Comparison of ENCODE assay signal across 10 cellular contexts in the genomic region with DNA sequence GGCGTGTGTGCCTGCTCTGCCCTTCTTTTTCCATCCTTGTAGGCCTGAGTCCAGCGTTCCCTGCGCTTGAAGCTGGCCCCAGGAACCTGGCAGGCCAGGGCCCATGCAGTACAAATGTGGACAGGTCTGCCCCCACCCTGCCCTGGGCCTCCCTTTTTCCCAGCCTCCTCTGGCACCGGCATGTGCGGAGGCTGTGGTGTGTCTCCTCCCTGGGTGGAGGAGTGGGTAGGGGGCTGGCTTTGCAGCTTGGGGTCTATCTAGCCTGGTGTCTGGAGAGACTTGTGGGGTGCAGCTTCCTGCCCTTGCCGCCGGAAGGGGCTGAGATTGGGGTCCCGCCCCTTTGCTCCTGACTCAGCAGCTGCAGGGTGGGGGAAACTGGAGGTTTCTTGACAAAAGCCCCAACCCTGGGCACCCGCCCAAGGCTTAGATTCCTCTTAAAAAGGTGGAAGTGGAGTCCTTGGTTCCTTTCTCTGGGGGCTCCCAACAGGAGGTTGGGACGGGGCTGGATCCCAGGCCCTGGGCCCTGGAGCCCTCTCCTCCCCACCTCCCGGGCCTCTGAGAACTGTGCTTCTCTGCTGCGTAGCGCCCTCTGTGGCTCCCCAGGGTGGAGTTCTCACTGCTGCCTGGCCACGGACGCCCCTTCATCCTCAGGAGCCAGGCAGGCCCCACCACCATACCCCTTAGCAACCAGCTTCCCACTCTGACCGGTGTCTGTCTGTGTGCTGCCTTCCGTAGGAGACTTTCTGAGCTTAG. TPM values are rescaled to one million over a fixed set of nuclear protein-coding genes. Genes with fewer than 3 reads are reported as not detected.
DNase-seq lines count a peak whose midpoint lies in the region; ATAC-seq and TF ChIP-seq lines count a peak whose summit lies in the region.
"Had no signal": no experiment of that assay in that cellular context is flagged by ENCODE, and none has a peak within 500 bp of the region (broad histone marks: within the 10 kb centered on the region; RNA-seq: fewer than 3 reads in every experiment).

No MANE protein-coding gene starts in this region.

- H3K27ac ChIP-seq in thoracic aorta, result peak overlapping the region in 1 of 2 donors; percentile 28

- peak; percentile 36 for DNase-seq in activated CD4-positive, alpha-beta T cell treated with anti-CD3 and anti-CD28 coated beads for 48 hours
- DNase-seq in activated CD4-positive, alpha-beta T cell treated with anti-CD3 and anti-CD28 coated beads, Interleukin-2, amount 50 U/mL, for 48 hours, result no peak
- peak; percentile 50 for DNase-seq in activated naive CD8-positive, alpha-beta T cell treated with anti-CD3 and anti-CD28 coated beads for 36 hours
- peak in 2 of 3 donors; percentile 16 to 43 for DNase-seq in immature natural killer cell
- DNase-seq in thoracic aorta (ENCODE audit: low spot score), result no peak
- DNase-seq in glutamatergic neuron, result no peak
- DNase-seq in effector CD4-positive, alpha-beta T cell, result no peak
- DNase-seq: RPMI8226; stimulated activated naive B cell treated with anti-CD40 and anti-IgM and Interleukin-4, amounts not matched to agents 10 μg/mL and 1 μg/mL and 100 μg/mL, for 72 hours had no signal

- H3K27ac Mint-ChIP-seq in activated naive CD8-positive, alpha-beta T cell treated with anti-CD3 and anti-CD28 coated beads for 36 hours, result peak overlapping the region; percentile 71
- H3K27ac Mint-ChIP-seq in immature natural killer cell (peak overlapping the region in 2 of 6 donors; percentile 45 to 86), glutamatergic neuron (ENCODE audit: unreplicated experiment) (no peak overlapping the region)
- H3K27ac Mint-ChIP-seq: stimulated activated naive B cell treated with anti-CD40 and anti-IgM and Interleukin-4, amounts not matched to agents 10 μg/mL and 1 μg/mL and 100 μg/mL, for 72 hours had no signal

- H3K27me3 Mint-ChIP-seq in activated naive CD8-positive, alpha-beta T cell treated with anti-CD3 and anti-CD28 coated beads for 36 hours, result no peaks in the 10 kb centered on the region
- H3K27me3 Mint-ChIP-seq in immature natural killer cell (ENCODE audit: low read depth in 3 of 3) (peaks cover 0 to 7% (median 0%) of the 10 kb centered on the region in 3 donors), glutamatergic neuron (ENCODE audit: unreplicated experiment) (peaks cover 8% of the 10 kb centered on the region)

- H3K4me3 Mint-ChIP-seq in activated naive CD8-positive, alpha-beta T cell treated with anti-CD3 and anti-CD28 coated beads for 36 hours, result peak overlapping the region; percentile 30
- peak overlapping the region in 3 of 5 donors; percentile 23 to 67 (median 63) for H3K4me3 Mint-ChIP-seq in immature natural killer cell
- no peak overlapping the region for H3K4me3 Mint-ChIP-seq in glutamatergic neuron (ENCODE audit: unreplicated experiment)
- H3K4me3 Mint-ChIP-seq: stimulated activated naive B cell treated with anti-CD40 and anti-IgM and Interleukin-4, amounts not matched to agents 10 μg/mL and 1 μg/mL and 100 μg/mL, for 72 hours had no signal

- no peaks in the 10 kb centered on the region for H3K27me3 ChIP-seq in thoracic aorta (replicated peaks; ENCODE audit: insufficient read depth)

- H3K4me1 ChIP-seq in thoracic aorta (ENCODE audit: control insufficient read depth in 1 of 2, low read depth in 2 of 2), result peaks cover 62 to 99% of the 10 kb centered on the region in 2 donors

- no peak for ATAC-seq in thoracic aorta (ENCODE audit: insufficient number of reproducible peaks, low FRiP score, low read depth)
- no peak for ATAC-seq in GM18867 (IDR thresholded peaks at IDR 0.05; ENCODE audit: unreplicated experiment)

- H3K36me3 Mint-ChIP-seq in activated naive CD8-positive, alpha-beta T cell treated with anti-CD3 and anti-CD28 coated beads for 36 hours, result no peaks in the 10 kb centered on the region
- no peaks in the 10 kb centered on the region for H3K36me3 Mint-ChIP-seq in immature natural killer cell
- H3K36me3 Mint-ChIP-seq in glutamatergic neuron (ENCODE audit: unreplicated experiment), result no peaks in the 10 kb centered on the region
- H3K36me3 Mint-ChIP-seq: stimulated activated naive B cell treated with anti-CD40 and anti-IgM and Interleukin-4, amounts not matched to agents 10 μg/mL and 1 μg/mL and 100 μg/mL, for 72 hours had no signal

- no peaks in the 10 kb centered on the region for H3K9me3 ChIP-seq in thoracic aorta

- H3K4me1 Mint-ChIP-seq in activated naive CD8-positive, alpha-beta T cell treated with anti-CD3 and anti-CD28 coated beads for 36 hours, result peaks cover 8% of the 10 kb centered on the region
- H3K4me1 Mint-ChIP-seq in immature natural killer cell (peaks cover 9 to 29% of the 10 kb centered on the region in 2 donors), glutamatergic neuron (ENCODE audit: low read depth, unreplicated experiment) (peaks cover 18% of the 10 kb centered on the region)

- H3K36me3 ChIP-seq in thoracic aorta, result no peaks in the 10 kb centered on the region

- peak overlapping the region; percentile 17 for H3K4me3 ChIP-seq in thoracic aorta

- TF ChIP-seq CTCF in thoracic aorta (IDR thresholded peaks at IDR 0.05) (no peak), glutamatergic neuron (IDR thresholded peaks at IDR 0.05; ENCODE audit: partially characterized antibody, unreplicated experiment) (no peak)

- H3K9me3 Mint-ChIP-seq in activated naive CD8-positive, alpha-beta T cell treated with anti-CD3 and anti-CD28 coated beads for 36 hours, result no peaks in the 10 kb centered on the region
- H3K9me3 Mint-ChIP-seq in immature natural killer cell, result no peaks in the 10 kb centered on the region
- peaks cover 3% of the 10 kb centered on the region for H3K9me3 Mint-ChIP-seq in glutamatergic neuron (ENCODE audit: unreplicated experiment)
- H3K9me3 Mint-ChIP-seq: stimulated activated naive B cell treated with anti-CD40 and anti-IgM and Interleukin-4, amounts not matched to agents 10 μg/mL and 1 μg/mL and 100 μg/mL, for 72 hours had no signal

RNA-seq across cellular contexts. Expression of a gene that starts 18.0 kb away (rescaled TPM):
- 10 to 100 TPM; 11.0 to 11.4 TPM for total RNA-seq in activated naive CD8-positive, alpha-beta T cell treated with anti-CD3 and anti-CD28 coated beads for 36 hours
- 1 to 10 TPM; 1.0 to 4.4 (median 1.9) TPM for polyA plus RNA-seq in immature natural killer cell
- total RNA-seq in thoracic aorta, result 10 to 100 TPM; 45.4 to 58.1 TPM
- 20.5 TPM for total RNA-seq in glutamatergic neuron (ENCODE audit: unreplicated experiment)

Comparison
In these comparisons a context has a peak if more than half of its experiments do, and no peak if none do; other contexts are left out.
1. DNase-seq: peak in activated CD4-positive, alpha-beta T cell treated with anti-CD3 and anti-CD28 coated beads for 48 hours (single experiment), activated naive CD8-positive, alpha-beta T cell treated with anti-CD3 and anti-CD28 coated beads for 36 hours (single experiment) and immature natural killer cell (2 of 3); none in activated CD4-positive, alpha-beta T cell treated with anti-CD3 and anti-CD28 coated beads, Interleukin-2, amount 50 U/mL, for 48 hours (0 of 2), thoracic aorta (single experiment), glutamatergic neuron (single experiment) and effector CD4-positive, alpha-beta T cell (single experiment).